Comparison of ENCODE assay signal across 8 cellular contexts in the genomic region with DNA sequence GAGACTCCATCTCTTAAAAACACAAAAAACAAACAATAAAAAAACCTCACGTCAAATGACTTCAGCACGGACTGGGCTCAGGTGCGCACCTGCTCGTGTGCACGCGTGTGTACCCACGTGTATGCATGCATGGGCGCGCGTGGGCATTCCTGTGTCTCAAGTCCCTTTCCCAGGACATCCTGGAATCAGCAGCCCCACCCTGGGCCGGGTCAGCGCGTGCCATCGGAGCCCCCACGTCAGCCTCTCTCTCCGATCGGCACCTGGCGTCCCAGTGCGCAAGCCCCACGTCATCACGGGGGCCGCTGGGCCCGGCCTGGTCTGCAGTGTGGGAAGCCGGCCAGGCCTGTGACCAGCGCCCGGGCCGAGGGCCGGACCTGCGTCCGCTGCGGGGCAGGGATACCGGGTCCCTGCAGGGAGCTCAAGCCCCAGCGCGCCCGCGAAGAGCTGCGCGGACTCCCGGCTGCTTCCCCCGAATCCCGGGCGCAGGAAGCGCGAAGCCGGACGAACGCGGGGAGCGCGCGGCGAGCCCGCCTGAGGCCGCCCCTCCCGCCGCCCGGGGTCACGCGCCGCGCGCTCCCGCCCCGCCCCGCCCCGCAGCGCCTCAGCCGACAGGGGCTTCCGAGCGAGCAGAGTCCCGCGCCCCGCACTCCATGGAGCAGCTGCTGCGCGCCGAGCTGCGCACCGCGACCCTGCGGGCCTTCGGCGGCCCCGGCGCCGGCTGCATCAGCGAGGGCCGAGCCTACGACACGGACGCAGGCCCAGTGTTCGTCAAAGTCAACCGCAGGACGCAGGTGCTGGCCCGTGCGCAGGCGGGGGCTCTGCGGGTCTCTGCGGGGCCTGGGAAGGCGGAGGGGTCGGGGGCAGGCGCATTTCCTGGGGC. TPM values are rescaled to one million over a fixed set of nuclear protein-coding genes. Genes with fewer than 3 reads are reported as not detected.
DNase-seq lines count a peak whose midpoint lies in the region; ATAC-seq and TF ChIP-seq lines count a peak whose summit lies in the region.

A gene (plus strand): TSS at position 629 of the 880 bp plus-strand sequence. CDS start 22 bp downstream, at position 651.

- peak within 1 kb of the TSS; percentile 86 for H3K4me3 ChIP-seq in endodermal cell (ENCODE audit: low read length)
- peak within 1 kb of the TSS; percentile 87 for H3K4me3 ChIP-seq in lung
- peak within 1 kb of the TSS; percentile 65 to 83 (median 74) for H3K4me3 ChIP-seq in stomach

- no peak within 1 kb of the TSS for H3K27ac Mint-ChIP-seq in activated CD4-positive, alpha-beta memory T cell treated with anti-CD3 and anti-CD28 coated beads, Interleukin-2, amount 10 ng/mL, durations not matched to agents 7 days and 5 days
- H3K27ac Mint-ChIP-seq in endodermal cell, result peak within 1 kb of the TSS; percentile 58

- H3K36me3 ChIP-seq in endodermal cell (ENCODE audit: control insufficient read depth, insufficient read depth, low read length), result peaks cover 35% of the 10 kb centered on the region
- peaks cover 0 to 1% of the 10 kb centered on the region in 2 donors for H3K36me3 ChIP-seq in lung (ENCODE audit: control insufficient read depth in 2 of 2, insufficient read depth in 2 of 2, low read length in 2 of 2)
- peaks cover 0 to 49% (median 25%) of the 10 kb centered on the region in 4 donors for H3K36me3 ChIP-seq in stomach

- peaks cover 16% of the 10 kb centered on the region for H3K9me3 ChIP-seq in endodermal cell (ENCODE audit: control insufficient read depth, low read length)
- no peaks in the 10 kb centered on the region for H3K9me3 ChIP-seq in lung (ENCODE audit: control insufficient read depth in 2 of 2, insufficient read depth in 1 of 2, low read length in 1 of 2)
- peaks cover 0 to 10% (median 4%) of the 10 kb centered on the region in 4 donors for H3K9me3 ChIP-seq in stomach

- TF ChIP-seq EP300 in stomach (IDR thresholded peaks at IDR 0.05), result peak; percentile 51

- H3K4me3 Mint-ChIP-seq in activated CD4-positive, alpha-beta memory T cell treated with anti-CD3 and anti-CD28 coated beads, Interleukin-2, amount 10 ng/mL, durations not matched to agents 7 days and 5 days, result peak within 1 kb of the TSS; percentile 39
- peak within 1 kb of the TSS; percentile 67 for H3K4me3 Mint-ChIP-seq in endodermal cell

- no peaks in the 10 kb centered on the region for H3K27me3 Mint-ChIP-seq in activated CD4-positive, alpha-beta memory T cell treated with anti-CD3 and anti-CD28 coated beads, Interleukin-2, amount 10 ng/mL, durations not matched to agents 7 days and 5 days
- H3K27me3 Mint-ChIP-seq in endodermal cell (ENCODE audit: insufficient read depth), result peaks cover 3% of the 10 kb centered on the region

- DNase-seq in Caki2 (ENCODE audit: low read depth) (peak; percentile 78), M059J (ENCODE audit: low read depth) (peak; percentile 37), endodermal cell (peak; percentile 93), lung (ENCODE audit: low spot score) (peak; percentile 55), stomach (peak; percentile 74)
- DNase-seq in activated CD4-positive, alpha-beta memory T cell treated with anti-CD3 and anti-CD28 coated beads, Interleukin-2, amount 10 ng/mL, durations not matched to agents 7 days and 5 days, result peak; percentile 39

- TF ChIP-seq CTCF in endodermal cell (conservative IDR thresholded peaks at IDR 0.05), result no peak
- TF ChIP-seq CTCF in lung (IDR thresholded peaks at IDR 0.05; ENCODE audit: control extremely low read depth, extremely low read depth), result no peak
- TF ChIP-seq CTCF in stomach (IDR thresholded peaks at IDR 0.05), result no peak

- peaks cover 32% of the 10 kb centered on the region for H3K36me3 Mint-ChIP-seq in activated CD4-positive, alpha-beta memory T cell treated with anti-CD3 and anti-CD28 coated beads, Interleukin-2, amount 10 ng/mL, durations not matched to agents 7 days and 5 days (ENCODE audit: low read depth)
- peaks cover 41% of the 10 kb centered on the region for H3K36me3 Mint-ChIP-seq in endodermal cell (ENCODE audit: low read depth)

- POLR2A ChIA-PET in activated CD4-positive, alpha-beta memory T cell treated with anti-CD3 and anti-CD28 coated beads, Interleukin-2, amount 10 ng/mL, durations not matched to agents 7 days and 5 days (lab: Charles Lee), result no interaction called here

- CTCF ChIA-PET in activated CD4-positive, alpha-beta memory T cell treated with anti-CD3 and anti-CD28 coated beads, Interleukin-2, amount 10 ng/mL, durations not matched to agents 7 days and 5 days (lab: Charles Lee), result no interaction called here

- H3K27me3 ChIP-seq in endodermal cell (ENCODE audit: control insufficient read depth, insufficient read depth, low read length, poor library complexity, severe bottlenecking) (no peaks in the 10 kb centered on the region), lung (ENCODE audit: control insufficient read depth, insufficient read depth) (no peaks in the 10 kb centered on the region), stomach (no peaks in the 10 kb centered on the region)

- intact Hi-C loops in stomach (cut with DNase I; ENCODE audit: low total_unique reads), result no loop called here

- H3K9ac ChIP-seq in endodermal cell (ENCODE audit: extremely low read depth, low read length, poor library complexity, severe bottlenecking), result peak within 1 kb of the TSS; percentile 72

- peaks cover 1% of the 10 kb centered on the region for H3K4me1 Mint-ChIP-seq in activated CD4-positive, alpha-beta memory T cell treated with anti-CD3 and anti-CD28 coated beads, Interleukin-2, amount 10 ng/mL, durations not matched to agents 7 days and 5 days
- no peaks in the 10 kb centered on the region for H3K4me1 Mint-ChIP-seq in endodermal cell

- 9 to 26% methylated on average over 28 to 101 of the region's 101 CpGs for WGBS in endodermal cell (ENCODE audit: insufficient coverage in 1 of 2, insufficient read length in 1 of 2), 2 experiments
- 3 to 8% methylated on average over 78 to 101 of the region's 101 CpGs for WGBS in lung, 2 donors
- 0 to 6% (median 2%) methylated on average over 4 to 101 of the region's 101 CpGs for WGBS in stomach, 5 donors

- TF ChIP-seq POLR2A in stomach (IDR thresholded peaks at IDR 0.05), result no peak

- no peak for ATAC-seq in lung (ENCODE audit: insufficient read depth, low FRiP score)
- ATAC-seq in GM19328 (IDR thresholded peaks at IDR 0.05; ENCODE audit: unreplicated experiment), result no peak
- no peak for ATAC-seq in GM21786 (IDR thresholded peaks at IDR 0.05; ENCODE audit: unreplicated experiment)

- H3K27ac ChIP-seq in endodermal cell (ENCODE audit: low read depth, low read length), result no peak within 1 kb of the TSS
- peak within 1 kb of the TSS; percentile 68 to 92 for H3K27ac ChIP-seq in lung (ENCODE audit: low read depth in 1 of 2, low read length in 1 of 2)
- peak within 1 kb of the TSS; percentile 81 to 92 (median 86) for H3K27ac ChIP-seq in stomach

- no peaks in the 10 kb centered on the region for H3K4me1 ChIP-seq in endodermal cell (ENCODE audit: control insufficient read depth, insufficient read depth, low read length)
- peaks cover 0 to 10% of the 10 kb centered on the region in 2 donors for H3K4me1 ChIP-seq in lung (ENCODE audit: control insufficient read depth in 2 of 2, insufficient read depth in 2 of 2, low read length in 2 of 2)
- peaks cover 22 to 37% (median 35%) of the 10 kb centered on the region in 4 donors for H3K4me1 ChIP-seq in stomach

- in situ Hi-C loops in Caki2 (cut with HindIII; ENCODE audit: low pct_unique_long_range_greater_than_20kb, low sequenced_read_pairs), result no loop called here

- peaks cover 11% of the 10 kb centered on the region for H3K9me3 Mint-ChIP-seq in activated CD4-positive, alpha-beta memory T cell treated with anti-CD3 and anti-CD28 coated beads, Interleukin-2, amount 10 ng/mL, durations not matched to agents 7 days and 5 days
- H3K9me3 Mint-ChIP-seq in endodermal cell, result peaks cover 13% of the 10 kb centered on the region

RNA-seq across cellular contexts. Expression of the gene that starts here (rescaled TPM):
- total RNA-seq in Caki2 (2014; rRNA removed; shearing (Covaris generic); ENCODE audit: low replicate concordance), result 0.98 and 1.1 TPM in 2 replicates
- total RNA-seq in M059J (2014; rRNA removed; shearing (Covaris generic)), result 0.64 TPM in 1 of 2 replicates, not detected in the other
- 1 to 10 TPM; 2.4 to 3.7 TPM for total RNA-seq in activated CD4-positive, alpha-beta memory T cell treated with anti-CD3 and anti-CD28 coated beads, Interleukin-2, amount 10 ng/mL, durations not matched to agents 7 days and 5 days
- total RNA-seq in endodermal cell, result 10 to 100 TPM; 24.7 to 35.6 TPM
- 17.1 TPM for polyA plus RNA-seq in endodermal cell (2013, experiment 1 of 2)
- polyA plus RNA-seq in endodermal cell (2013, experiment 2 of 2), result 17.1 TPM
- total RNA-seq in lung, result 10 to 100 TPM; 16.1 to 21.0 TPM
- polyA plus RNA-seq in lung, result 10 to 100 TPM in 1 of 2 donors, 1 to 10 TPM in 1; 5.0 to 16.6 TPM
- 10 to 100 TPM; 13.6 to 59.5 (median 16.5) TPM for total RNA-seq in stomach
- polyA plus RNA-seq in stomach, result 10 to 100 TPM; 13.0 to 18.5 (median 16.4) TPM

Comparison
In these comparisons a context has a peak if more than half of its experiments do, and no peak if none do; other contexts are left out.
1. Peak in DNase-seq in M059J; RNA of the gene not detected or under 1 TPM.
2. DNase-seq: peak in every context shown above with its lines; median percentile 93 in endodermal cell; 78 in Caki2; 74 in stomach; 55 in lung; 39 in activated CD4-positive, alpha-beta memory T cell treated with anti-CD3 and anti-CD28 coated beads, Interleukin-2, amount 10 ng/mL, durations not matched to agents 7 days and 5 days; 37 in M059J.